Comparison of ENCODE assay signal across 17 cellular contexts in genomic region chr10:83372646-83373045, GRCh38.
"Had no signal": no experiment of that assay in that cellular context is flagged by ENCODE, and none has a peak within 500 bp of the region (broad histone marks: within the 10 kb centered on the region; RNA-seq: fewer than 3 reads in every experiment).

No MANE protein-coding gene starts in this region.

- H3K36me3 ChIP-seq: right atrium auricular region had no signal

- H3K27ac ChIP-seq: right atrium auricular region, skin epidermis had no signal

- DNase-seq: activated CD4-positive, alpha-beta T cell treated with anti-CD3 and anti-CD28 coated beads for 4 hours; activated CD8-positive, alpha-beta T cell treated with anti-CD3 and anti-CD28 coated beads for 36 hours; activated gamma-delta T cell treated with Interleukin-2 at 50 U/mL for 16 hours; activated naive CD8-positive, alpha-beta T cell treated with anti-CD3 and anti-CD28 coated beads for 36 hours; activated T-cell treated with anti-CD3 and anti-CD28 coated beads, Interleukin-2, amount 50 U/mL, for 72 hours; aorta; hypothalamus; kidney glomerular epithelial cell; left ventricle myocardium superior; posterior cingulate gyrus; stimulated activated CD4-positive, alpha-beta T cell treated with anti-CD3 and anti-CD28 coated beads, Interleukin-15, amount 100 ng/mL, for 24 hours; stimulated activated CD4-positive, alpha-beta T cell treated with anti-CD3 and anti-CD28 coated beads, Interleukin-4, amount 100 ng/mL, for 1 hour; stimulated activated naive CD4-positive, alpha-beta T cell; substantia nigra; T-helper 2 cell had no signal

- H3K27me3 ChIP-seq: right atrium auricular region had no signal

- H3K4me3 ChIP-seq: right atrium auricular region, skin epidermis had no signal

- H3K4me1 ChIP-seq: right atrium auricular region had no signal

- H3K9me3 ChIP-seq: right atrium auricular region had no signal
